In the genomic region with DNA sequence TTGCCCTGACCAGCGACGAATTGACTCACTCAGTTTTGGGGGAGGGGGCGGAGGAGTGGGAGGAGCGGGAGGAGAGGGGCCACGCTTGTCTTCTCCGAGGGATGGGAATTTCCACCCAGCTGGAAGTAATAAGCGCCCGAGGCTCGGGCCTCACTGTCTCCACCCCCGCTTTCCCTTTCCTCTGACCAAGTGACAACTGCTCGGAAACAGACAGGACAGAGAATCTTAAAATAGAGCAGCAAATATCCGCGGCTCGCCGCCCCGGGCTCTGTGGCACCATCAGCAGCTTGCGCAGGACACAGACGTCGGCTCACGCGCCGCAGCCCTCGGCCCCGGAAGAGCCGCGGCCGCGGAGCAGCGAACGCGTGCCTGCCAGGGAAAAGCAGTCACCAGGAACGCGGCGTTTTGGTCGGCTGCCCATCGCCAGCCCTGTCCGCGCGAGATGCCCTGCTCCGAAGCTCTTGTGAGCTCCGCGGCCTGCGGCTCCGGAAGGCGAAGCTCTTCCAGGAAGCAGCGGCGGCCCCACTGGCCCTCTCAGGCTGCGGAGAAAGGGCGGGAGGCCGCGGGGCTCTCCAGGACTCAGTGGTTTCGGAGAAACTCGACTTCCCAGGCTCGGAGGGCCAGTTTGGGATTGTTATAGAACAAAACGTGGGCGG, we compare ENCODE assay signal across 1 cellular context.
TF ChIP-seq lines count a peak whose summit lies in the region.

No MANE protein-coding gene starts in this region.

TF ChIP-seq in HEK293, 187 proteins besides CTCF, POLR2A, EP300 and RAD21 (continued from another document and continues in another):
- TF ChIP-seq, protein P1, sequence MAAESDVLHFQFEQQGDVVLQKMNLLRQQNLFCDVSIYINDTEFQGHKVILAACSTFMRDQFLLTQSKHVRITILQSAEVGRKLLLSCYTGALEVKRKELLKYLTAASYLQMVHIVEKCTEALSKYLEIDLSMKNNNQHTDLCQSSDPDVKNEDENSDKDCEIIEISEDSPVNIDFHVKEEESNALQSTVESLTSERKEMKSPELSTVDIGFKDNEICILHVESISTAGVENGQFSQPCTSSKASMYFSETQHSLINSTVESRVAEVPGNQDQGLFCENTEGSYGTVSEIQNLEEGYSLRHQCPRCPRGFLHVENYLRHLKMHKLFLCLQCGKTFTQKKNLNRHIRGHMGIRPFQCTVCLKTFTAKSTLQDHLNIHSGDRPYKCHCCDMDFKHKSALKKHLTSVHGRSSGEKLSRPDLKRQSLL (tag by site-specific recombination; IDR thresholded peaks at IDR 0.05), result no peak; the same call in 1 of the 2 replicates
- TF ChIP-seq ZNF311 (tag by site-specific recombination; IDR thresholded peaks at IDR 0.05; ENCODE audit: borderline replicate concordance), result no peak
- TF ChIP-seq PATZ1 (tag by site-specific recombination; IDR thresholded peaks at IDR 0.05), result peak; percentile 90
- no peak for TF ChIP-seq ZNF174 (tag by site-specific recombination; IDR thresholded peaks at IDR 0.05)
- no peak for TF ChIP-seq ZNF626 (tag by site-specific recombination; IDR thresholded peaks at IDR 0.05)
- TF ChIP-seq ZNF658 (tag by site-specific recombination; IDR thresholded peaks at IDR 0.05), result no peak
- TF ChIP-seq ZNF423 (tag by site-specific recombination; IDR thresholded peaks at IDR 0.05), result no peak
- TF ChIP-seq ZNF48 (tag by site-specific recombination; IDR thresholded peaks at IDR 0.05), result no peak
- no peak for TF ChIP-seq ZNF501 (tag by site-specific recombination; IDR thresholded peaks at IDR 0.05)
- no peak for TF ChIP-seq ZNF157 (tag by site-specific recombination; IDR thresholded peaks at IDR 0.05)
- no peak for TF ChIP-seq ZNF571 (tag by site-specific recombination; IDR thresholded peaks at IDR 0.05)
- no peak for TF ChIP-seq ZNF530 (tag by site-specific recombination; IDR thresholded peaks at IDR 0.05; ENCODE audit: low read depth)
- TF ChIP-seq ZNF148 (tag by site-specific recombination; IDR thresholded peaks at IDR 0.05; ENCODE audit: borderline replicate concordance), result no peak
- TF ChIP-seq ZIC2 (tag by site-specific recombination; IDR thresholded peaks at IDR 0.05), result no peak
- no peak for TF ChIP-seq GFI1B (tag by site-specific recombination; IDR thresholded peaks at IDR 0.05)
- TF ChIP-seq PRDM6 (tag by site-specific recombination; IDR thresholded peaks at IDR 0.05), result peak; percentile 17; the same call in 1 of the 2 replicates
- peak; percentile 39; the same call in 1 of the 2 replicates for TF ChIP-seq ZNF629 (tag by site-specific recombination; IDR thresholded peaks at IDR 0.05)
- TF ChIP-seq ZNF184 (tag by site-specific recombination; IDR thresholded peaks at IDR 0.05), result 0 out of 2 replicates have a peak, but pooled peaks have one; percentile 23
- TF ChIP-seq PRDM1 (tag by site-specific recombination; IDR thresholded peaks at IDR 0.05), result peak; percentile 75
- TF ChIP-seq ELK4 (IDR thresholded peaks at IDR 0.05; ENCODE audit: borderline replicate concordance, low read depth, low read length), result no peak
- no peak for TF ChIP-seq ZNF747 (tag by site-specific recombination; IDR thresholded peaks at IDR 0.05)
- no peak for TF ChIP-seq ZNF221 (tag by site-specific recombination; IDR thresholded peaks at IDR 0.05; ENCODE audit: borderline replicate concordance)
- TF ChIP-seq ZNF768 (tag by site-specific recombination; IDR thresholded peaks at IDR 0.05), result no peak
- peak; percentile 90 for TF ChIP-seq EGR2 (tag by site-specific recombination; IDR thresholded peaks at IDR 0.05; ENCODE audit: low read depth)
- TF ChIP-seq BCL11A (tag by site-specific recombination; IDR thresholded peaks at IDR 0.05; ENCODE audit: low read depth), result no peak
- TF ChIP-seq ZBTB7A (tag by site-specific recombination; IDR thresholded peaks at IDR 0.05; ENCODE audit: low read depth), result no peak
- no peak for TF ChIP-seq PRDM2 (tag by site-specific recombination; IDR thresholded peaks at IDR 0.05; ENCODE audit: borderline replicate concordance)
- TF ChIP-seq ZNF704 (tag by site-specific recombination; IDR thresholded peaks at IDR 0.05), result no peak
- TF ChIP-seq ZNF133 (tag by site-specific recombination; IDR thresholded peaks at IDR 0.05), result no peak
- TF ChIP-seq ZNF426 (tag by site-specific recombination; IDR thresholded peaks at IDR 0.05), result no peak
- TF ChIP-seq ZNF560 (tag by site-specific recombination; IDR thresholded peaks at IDR 0.05; ENCODE audit: borderline replicate concordance), result no peak
- TF ChIP-seq ZNF24 (tag by site-specific recombination; IDR thresholded peaks at IDR 0.05), result no peak
- TF ChIP-seq, protein P2, sequence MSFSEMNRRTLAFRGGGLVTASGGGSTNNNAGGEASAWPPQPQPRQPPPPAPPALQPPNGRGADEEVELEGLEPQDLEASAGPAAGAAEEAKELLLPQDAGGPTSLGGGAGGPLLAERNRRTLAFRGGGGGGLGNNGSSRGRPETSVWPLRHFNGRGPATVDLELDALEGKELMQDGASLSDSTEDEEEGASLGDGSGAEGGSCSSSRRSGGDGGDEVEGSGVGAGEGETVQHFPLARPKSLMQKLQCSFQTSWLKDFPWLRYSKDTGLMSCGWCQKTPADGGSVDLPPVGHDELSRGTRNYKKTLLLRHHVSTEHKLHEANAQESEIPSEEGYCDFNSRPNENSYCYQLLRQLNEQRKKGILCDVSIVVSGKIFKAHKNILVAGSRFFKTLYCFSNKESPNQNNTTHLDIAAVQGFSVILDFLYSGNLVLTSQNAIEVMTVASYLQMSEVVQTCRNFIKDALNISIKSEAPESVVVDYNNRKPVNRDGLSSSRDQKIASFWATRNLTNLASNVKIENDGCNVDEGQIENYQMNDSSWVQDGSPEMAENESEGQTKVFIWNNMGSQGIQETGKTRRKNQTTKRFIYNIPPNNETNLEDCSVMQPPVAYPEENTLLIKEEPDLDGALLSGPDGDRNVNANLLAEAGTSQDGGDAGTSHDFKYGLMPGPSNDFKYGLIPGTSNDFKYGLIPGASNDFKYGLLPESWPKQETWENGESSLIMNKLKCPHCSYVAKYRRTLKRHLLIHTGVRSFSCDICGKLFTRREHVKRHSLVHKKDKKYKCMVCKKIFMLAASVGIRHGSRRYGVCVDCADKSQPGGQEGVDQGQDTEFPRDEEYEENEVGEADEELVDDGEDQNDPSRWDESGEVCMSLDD (tag by site-specific recombination; IDR thresholded peaks at IDR 0.05), result no peak
- TF ChIP-seq, protein P3, sequence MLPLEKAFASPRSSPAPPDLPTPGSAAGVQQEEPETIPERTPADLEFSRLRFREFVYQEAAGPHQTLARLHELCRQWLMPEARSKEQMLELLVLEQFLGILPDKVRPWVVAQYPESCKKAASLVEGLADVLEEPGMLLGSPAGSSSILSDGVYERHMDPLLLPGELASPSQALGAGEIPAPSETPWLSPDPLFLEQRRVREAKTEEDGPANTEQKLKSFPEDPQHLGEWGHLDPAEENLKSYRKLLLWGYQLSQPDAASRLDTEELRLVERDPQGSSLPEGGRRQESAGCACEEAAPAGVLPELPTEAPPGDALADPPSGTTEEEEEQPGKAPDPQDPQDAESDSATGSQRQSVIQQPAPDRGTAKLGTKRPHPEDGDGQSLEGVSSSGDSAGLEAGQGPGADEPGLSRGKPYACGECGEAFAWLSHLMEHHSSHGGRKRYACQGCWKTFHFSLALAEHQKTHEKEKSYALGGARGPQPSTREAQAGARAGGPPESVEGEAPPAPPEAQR (tag by site-specific recombination; IDR thresholded peaks at IDR 0.05), result no peak
- TF ChIP-seq ZNF670 (tag by site-specific recombination; IDR thresholded peaks at IDR 0.05; ENCODE audit: low read depth), result no peak
- no peak for TF ChIP-seq ZNF776 (tag by site-specific recombination; IDR thresholded peaks at IDR 0.05; ENCODE audit: borderline replicate concordance)
